In genomic region chr19:19566306-19566705, GRCh38 we compare ENCODE assay signal across 17 cellular contexts.
"Had no signal": no experiment of that assay in that cellular context is flagged by ENCODE, and none has a peak within 500 bp of the region (broad histone marks: within the 10 kb centered on the region; RNA-seq: fewer than 3 reads in every experiment).

No MANE protein-coding gene starts in this region.

- FAIRE-seq: TTC549, urothelium cell line had no signal

- H2AFZ ChIP-seq: parathyroid adenoma had no signal

- H3K9ac ChIP-seq: parathyroid adenoma had no signal

- H3K4me3 ChIP-seq: gastroesophageal sphincter, left lung, tibial artery had no signal

- H3K27me3 ChIP-seq: gastroesophageal sphincter, left lung had no signal

- H3K4me1 ChIP-seq: gastroesophageal sphincter, left lung, tibial artery had no signal

- H3K36me3 ChIP-seq: gastroesophageal sphincter had no signal

- DNase-seq: activated B cell treated with CpG ODN at 0.5 μM for 24 hours; activated CD4-positive, alpha-beta T cell treated with anti-CD3 and anti-CD28 coated beads, Interleukin-2, amount 10 ng/mL, durations not matched to agents 24 days and 14 days; activated CD8-positive, alpha-beta memory T cell treated with anti-CD3 and anti-CD28 coated beads, Interleukin-2, amount 50 U/mL, for 4 hours; activated CD8-positive, alpha-beta T cell treated with anti-CD3 and anti-CD28 coated beads, Interleukin-2, amount 10 ng/mL, durations not matched to agents 7 days and 5 days; aorta; islet precursor cell; left lung; mammary epithelial cell; naive B cell; stimulated activated CD4-positive, alpha-beta T cell treated with anti-CD3 and anti-CD28 coated beads, Interleukin-2, amount 100 ng/mL, for 48 hours; stimulated activated naive B cell treated with anti-CD40 and anti-IgM and Interleukin-4, amounts not matched to agents 10 μg/mL and 1 μg/mL and 100 μg/mL, for 72 hours; tibial artery had no signal

- H3K9me3 ChIP-seq: gastroesophageal sphincter, left lung, tibial artery had no signal

- H3K27ac ChIP-seq: epithelial cell of prostate, gastroesophageal sphincter, left lung, parathyroid adenoma, tibial artery had no signal

- H3K79me2 ChIP-seq: parathyroid adenoma had no signal
